ENCODE assay signal across 9 cellular contexts in genomic region chr17:58156839-58157803, GRCh38. TPM values are rescaled to one million over a fixed set of nuclear protein-coding genes. Genes with fewer than 3 reads are reported as not detected.
DNase-seq lines count a peak whose midpoint lies in the region; ATAC-seq, FAIRE-seq and TF ChIP-seq lines count a peak whose summit lies in the region.
"Had no signal": no experiment of that assay in that cellular context is flagged by ENCODE, and none has a peak within 500 bp of the region (broad histone marks: within the 10 kb centered on the region; RNA-seq: fewer than 3 reads in every experiment).

No MANE protein-coding gene starts in this region.

- no peaks in the 10 kb centered on the region for H3K36me3 Mint-ChIP-seq in HFFc6 (ENCODE audit: low read depth)
- H3K36me3 Mint-ChIP-seq in naive thymus-derived CD4-positive, alpha-beta T cell = peaks cover 0 to 23% (median 17%) of the 10 kb centered on the region in 5 donors

- peak; percentile 74 for ATAC-seq in naive thymus-derived CD4-positive, alpha-beta T cell
- ATAC-seq in HG03139 (IDR thresholded peaks at IDR 0.05; ENCODE audit: unreplicated experiment) = no peak

- H3K27ac ChIP-seq in naive thymus-derived CD4-positive, alpha-beta T cell (ENCODE audit: low read depth, low read length) = peak overlapping the region; percentile 88
- no peak overlapping the region for H3K27ac ChIP-seq in small intestine (ENCODE audit: low read depth in 1 of 2, low read length in 1 of 2)
- H3K27ac ChIP-seq: KMS-11 had no signal

- FAIRE-seq in small intestine (lab: Jason Lieb, UNC) = no peak

- H3K4me1 ChIP-seq in naive thymus-derived CD4-positive, alpha-beta T cell (ENCODE audit: control insufficient read depth in 2 of 2, insufficient read depth in 2 of 2, low read length in 2 of 2) = peaks cover 40 to 48% of the 10 kb centered on the region in 2 donors
- H3K4me1 ChIP-seq in small intestine (ENCODE audit: control insufficient read depth in 2 of 2, insufficient read depth in 1 of 2, low read depth in 1 of 2, low read length in 1 of 2) = no peaks in the 10 kb centered on the region

- no peaks in the 10 kb centered on the region for H3K9me3 Mint-ChIP-seq in HFFc6
- H3K9me3 Mint-ChIP-seq in naive thymus-derived CD4-positive, alpha-beta T cell = peaks cover 0 to 18% (median 6%) of the 10 kb centered on the region in 11 donors

- H3K27ac Mint-ChIP-seq in HFFc6 = no peak overlapping the region
- H3K27ac Mint-ChIP-seq in naive thymus-derived CD4-positive, alpha-beta T cell = peak overlapping the region; percentile 86 to 98 (median 93)

- POLR2A ChIA-PET in naive thymus-derived CD4-positive, alpha-beta T cell (lab: Charles Lee) = interaction anchor here (0.8 to 2.5 kb wide), 8 partner anchors 8 to 169 kb away, joined by 3 to 13 read pairs (median 7); partner anchors contain the start of genes OR4D1, SRSF1 and VEZF1

- TF ChIP-seq CTCF in HFFc6 (IDR thresholded peaks at IDR 0.05) = no peak

- DNase-seq in HFFc6 = no peak
- peak; percentile 30 to 43 for DNase-seq in activated CD4-positive, alpha-beta T cell treated with anti-CD3 and anti-CD28 coated beads, Interleukin-2, amount 50 U/mL, for 24 hours (ENCODE audit: low read depth in 1 of 2, low spot score in 1 of 2)
- DNase-seq in effector CD4-positive, alpha-beta T cell = peak; percentile 23
- DNase-seq in naive thymus-derived CD4-positive, alpha-beta T cell = peak; percentile 31 to 61 (median 55)
- DNase-seq in stimulated activated CD8-positive, alpha-beta memory T cell treated with anti-CD3 and anti-CD28 coated beads, Interleukin-7, amount 100 ng/mL, for 48 hours (ENCODE audit: extremely low read depth in 1 of 2, low read depth in 1 of 2) = peak; percentile 34 to 55
- DNase-seq in small intestine = no peak
- no peak for DNase-seq in NCI-H187 (lab: John Stamatoyannopoulos, UW)

- no peaks in the 10 kb centered on the region for H3K9me3 ChIP-seq in naive thymus-derived CD4-positive, alpha-beta T cell (ENCODE audit: control insufficient read depth in 2 of 3, low read length in 3 of 3)
- no peaks in the 10 kb centered on the region for H3K9me3 ChIP-seq in small intestine (ENCODE audit: control insufficient read depth, low read depth)

- H3K27me3 ChIP-seq in naive thymus-derived CD4-positive, alpha-beta T cell (ENCODE audit: control insufficient read depth in 2 of 2, insufficient read depth in 2 of 2, low read length in 2 of 2) = no peaks in the 10 kb centered on the region
- peaks cover 9 to 14% of the 10 kb centered on the region in 2 donors for H3K27me3 ChIP-seq in small intestine (ENCODE audit: control insufficient read depth in 2 of 2, insufficient read depth in 2 of 2, low read length in 2 of 2)

- peak overlapping the region; percentile 59 for H3K4me3 Mint-ChIP-seq in HFFc6
- H3K4me3 Mint-ChIP-seq in naive thymus-derived CD4-positive, alpha-beta T cell = peak overlapping the region; percentile 90 to 97 (median 94)

- 2 to 9% (median 6%) methylated on average over 63 to 65 of the region's 65 CpGs for WGBS in small intestine, 3 donors

- intact Hi-C loops in naive thymus-derived CD4-positive, alpha-beta T cell (cut with micrococcal nuclease) = loop anchor here (1.0 to 5.0 kb wide), 6 partner anchors 15 to 360 kb away; partner anchors contain the start of genes MKS1 (in 2 of the 2) and SRSF1 (in 1 of the 2)

- CTCF ChIA-PET in naive thymus-derived CD4-positive, alpha-beta T cell (lab: Charles Lee) = interaction anchor here (1.0 to 1.9 kb wide), 6 partner anchors 10 to 35 kb away, joined by 3 to 10 read pairs (median 4); no protein-coding TSS in a partner anchor

- H3K27me3 Mint-ChIP-seq in HFFc6 (ENCODE audit: insufficient read depth) = peaks cover 40% of the 10 kb centered on the region
- peaks cover 0 to 29% (median 0%) of the 10 kb centered on the region in 5 donors for H3K27me3 Mint-ChIP-seq in naive thymus-derived CD4-positive, alpha-beta T cell

- peak overlapping the region; percentile 56 for H3K4me3 ChIP-seq in naive thymus-derived CD4-positive, alpha-beta T cell (ENCODE audit: low read length)
- peak overlapping the region in 1 of 2 donors; percentile 38 for H3K4me3 ChIP-seq in small intestine (ENCODE audit: low read depth in 1 of 2, low read length in 2 of 2)

- no peaks in the 10 kb centered on the region for H3K36me3 ChIP-seq in naive thymus-derived CD4-positive, alpha-beta T cell (ENCODE audit: control insufficient read depth in 2 of 3, insufficient read depth in 3 of 3, low read length in 3 of 3)
- H3K36me3 ChIP-seq in small intestine (ENCODE audit: control insufficient read depth in 2 of 2, insufficient read depth in 2 of 2, low read length in 2 of 2) = no peaks in the 10 kb centered on the region

- no peaks in the 10 kb centered on the region for H3K4me1 Mint-ChIP-seq in HFFc6 (ENCODE audit: low read depth)
- H3K4me1 Mint-ChIP-seq in naive thymus-derived CD4-positive, alpha-beta T cell = peaks cover 41 to 86% (median 73%) of the 10 kb centered on the region in 7 donors

RNA-seq across cellular contexts. Expression of gene OR4D1, which starts 8.9 kb away (rescaled TPM):
- total RNA-seq in HFFc6 (2021; fragmentation: NEBNext Ultra II Directional; extraction: Animal tissue kit (Norgen Biotek cat#: 25700)) = not detected
- 1 to 10 TPM in 4 of 5 experiments, under 1 TPM in 1; 0.41 to 2.5 (median 1.3) TPM for total RNA-seq in naive thymus-derived CD4-positive, alpha-beta T cell
- polyA plus RNA-seq in naive thymus-derived CD4-positive, alpha-beta T cell = 1 to 10 TPM; 2.5 to 3.3 TPM
- polyA plus RNA-seq in small intestine = under 1 TPM in 1 of 3 donors, not detected in 2; 0.03 TPM

RNA-seq across cellular contexts. Expression of gene OR4D2, which starts 9.7 kb away (rescaled TPM):
- not detected for total RNA-seq in HFFc6 (2021; fragmentation: NEBNext Ultra II Directional; extraction: Animal tissue kit (Norgen Biotek cat#: 25700))
- total RNA-seq in naive thymus-derived CD4-positive, alpha-beta T cell = not detected
- not detected for polyA plus RNA-seq in naive thymus-derived CD4-positive, alpha-beta T cell
- polyA plus RNA-seq in small intestine = not detected

RNA-seq across cellular contexts. Expression of gene EPX, which starts 35.4 kb away (rescaled TPM):
- not detected for total RNA-seq in HFFc6 (2021; fragmentation: NEBNext Ultra II Directional; extraction: Animal tissue kit (Norgen Biotek cat#: 25700))
- total RNA-seq in naive thymus-derived CD4-positive, alpha-beta T cell = not detected
- polyA plus RNA-seq in naive thymus-derived CD4-positive, alpha-beta T cell = not detected
- not detected for polyA plus RNA-seq in small intestine

Comparison
In these comparisons a context has a peak if more than half of its experiments do, and no peak if none do; other contexts are left out.
1. DNase-seq: peak in activated CD4-positive, alpha-beta T cell treated with anti-CD3 and anti-CD28 coated beads, Interleukin-2, amount 50 U/mL, for 24 hours (2 of 2), effector CD4-positive, alpha-beta T cell (single experiment), naive thymus-derived CD4-positive, alpha-beta T cell (9 of 9) and stimulated activated CD8-positive, alpha-beta memory T cell treated with anti-CD3 and anti-CD28 coated beads, Interleukin-7, amount 100 ng/mL, for 48 hours (2 of 2); none in HFFc6 (single experiment), small intestine (single experiment) and NCI-H187 (0 of 2).